Comparison of ENCODE assay signal across 11 cellular contexts in genomic region chr2:203759692-203760365, GRCh38. TPM values are rescaled to one million over a fixed set of nuclear protein-coding genes. Genes with fewer than 3 reads are reported as not detected.
A peak's percentile ranks its signal among the peaks of the same experiment; 100 is the strongest.
DNase-seq lines count a peak whose midpoint lies in the region; ATAC-seq and TF ChIP-seq lines count a peak whose summit lies in the region.
"Had no signal": no experiment of that assay in that cellular context is flagged by ENCODE, and none has a peak within 500 bp of the region (broad histone marks: within the 10 kb centered on the region; RNA-seq: fewer than 3 reads in every experiment).

No MANE protein-coding gene starts in this region.

- no peaks in the 10 kb centered on the region for H3K36me3 ChIP-seq in adrenal gland (replicated peaks in 1 of 2)
- H3K36me3 ChIP-seq: suprapubic skin had no signal

- H3K4me1 ChIP-seq in adrenal gland (replicated peaks in 1 of 2) = peaks cover 0 to 12% of the 10 kb centered on the region in 2 donors
- H3K4me1 ChIP-seq: suprapubic skin had no signal

- no peak overlapping the region for H3K4me3 ChIP-seq in adrenal gland
- H3K4me3 ChIP-seq: suprapubic skin had no signal

- intact Hi-C loops in adrenal gland (cut with DNase I) = no loop called here

- H3K27ac ChIP-seq in adrenal gland = peak overlapping the region in 2 of 5 donors; percentile 38 to 62
- H3K27ac ChIP-seq: suprapubic skin had no signal

- H3K27me3 ChIP-seq in adrenal gland = no peaks in the 10 kb centered on the region
- H3K27me3 ChIP-seq: suprapubic skin had no signal

- ATAC-seq in GM18520 (IDR thresholded peaks at IDR 0.05; ENCODE audit: unreplicated experiment) = no peak

- WGBS in adrenal gland, 4 donors = 82 to 93% (median 87%) methylated on average over 4 of the region's 4 CpGs

- TF ChIP-seq CTCF in adrenal gland (IDR thresholded peaks at IDR 0.05) = no peak

- H3K9me3 ChIP-seq in adrenal gland (replicated peaks in 1 of 3) = peaks cover 0 to 9% (median 0%) of the 10 kb centered on the region in 3 donors

- TF ChIP-seq POLR2A in adrenal gland (IDR thresholded peaks at IDR 0.05) = no peak

- DNase-seq in SIG-M5 treated with dmso at 0.1 percent for 504 hours (lab: John Stamatoyannopoulos, UW; ENCODE audit: unreplicated experiment) = peak; percentile 20
- no peak for DNase-seq in SIG-M5 (lab: John Stamatoyannopoulos, UW)
- peak; percentile 40 to 77 (median 72) for DNase-seq in adrenal gland
- peak; percentile 32 for DNase-seq in hepatic stellate cell (ENCODE audit: low spot score)
- DNase-seq in stromal cell of bone marrow (ENCODE audit: low read depth) = peak; percentile 74
- no peak for DNase-seq in NCI-H526 (lab: John Stamatoyannopoulos, UW)
- DNase-seq in ecto neural progenitor cell (ENCODE audit: low spot score) = no peak
- DNase-seq: 8988T, activated gamma-delta T cell had no signal

RNA-seq across cellular contexts. Expression of gene CD28, which starts 53.4 kb away (rescaled TPM):
- total RNA-seq in adrenal gland = 1 to 10 TPM in 1 of 8 donors, under 1 TPM in 6, not detected in 1; 0.14 to 1.4 (median 0.61) TPM
- under 1 TPM; 0.08 to 0.13 (median 0.09) TPM for polyA plus RNA-seq in adrenal gland

Comparison
In these comparisons a context has a peak if more than half of its experiments do, and no peak if none do; other contexts are left out.
1. DNase-seq: peak in SIG-M5 treated with dmso at 0.1 percent for 504 hours (single experiment), adrenal gland (7 of 7), hepatic stellate cell (single experiment) and stromal cell of bone marrow (single experiment); none in SIG-M5 (single experiment), NCI-H526 (0 of 2) and ecto neural progenitor cell (single experiment).